8 cellular contexts compared by ENCODE assay signal in genomic region chr18:70288171-70288850, GRCh38. TPM values are rescaled to one million over a fixed set of nuclear protein-coding genes. Genes with fewer than 3 reads are reported as not detected.
DNase-seq lines count a peak whose midpoint lies in the region; ATAC-seq and TF ChIP-seq lines count a peak whose summit lies in the region.

No MANE protein-coding gene starts in this region.

- peak overlapping the region; percentile 66 for H3K4me3 ChIP-seq in AG09309 (ENCODE audit: control insufficient read depth, low read depth, low read length)
- H3K4me3 ChIP-seq in esophagus squamous epithelium, result peak overlapping the region; percentile 68 to 89 (median 84)

- DNase-seq in AG09309 (ENCODE audit: low read depth) (no peak), SW480 (ENCODE audit: low spot score) (peak; percentile 13), esophagus squamous epithelium (lab: John Stamatoyannopoulos, UW) (no peak), natural killer cell (no peak), NCI-H446 treated with DMSO at 0.1 percent for 48 hours (lab: John Stamatoyannopoulos, UW) (no peak), SHP77 treated with DMSO at 0.1 percent for 48 hours (lab: John Stamatoyannopoulos, UW) (no peak)

- ATAC-seq in GM18505 (IDR thresholded peaks at IDR 0.05; ENCODE audit: unreplicated experiment), result peak; percentile 32
- peak; percentile 17 for ATAC-seq in HG02938 (IDR thresholded peaks at IDR 0.05; ENCODE audit: unreplicated experiment)
- peak in 2 of 3 donors; percentile 5 to 11 for ATAC-seq in natural killer cell

- intact Hi-C loops in esophagus squamous epithelium (cut with DNase I) (no loop called here), natural killer cell (cut with micrococcal nuclease) (no loop called here)

- peak overlapping the region; percentile 81 to 96 (median 94) for H3K27ac ChIP-seq in esophagus squamous epithelium

- H3K27ac Mint-ChIP-seq in natural killer cell, result peak overlapping the region in 1 of 2 donors; percentile 11

- H3K9me3 Mint-ChIP-seq in natural killer cell, result no peaks in the 10 kb centered on the region

- no peaks in the 10 kb centered on the region for H3K9me3 ChIP-seq in esophagus squamous epithelium

- 6 to 14% methylated on average over 8 to 12 of the region's 50 CpGs for WGBS in esophagus squamous epithelium, 2 donors

- H3K4me1 ChIP-seq in esophagus squamous epithelium, result peaks cover 0 to 41% (median 26%) of the 10 kb centered on the region in 3 donors

- no peaks in the 10 kb centered on the region for H3K36me3 Mint-ChIP-seq in natural killer cell

- H3K27me3 Mint-ChIP-seq in natural killer cell (ENCODE audit: low read depth in 2 of 2), result peaks cover 0 to 9% of the 10 kb centered on the region in 2 donors

- peaks cover 18 to 33% of the 10 kb centered on the region in 2 donors for H3K4me1 Mint-ChIP-seq in natural killer cell

- TF ChIP-seq CTCF in AG09309 (IDR thresholded peaks at IDR 0.05; ENCODE audit: control insufficient read depth, insufficient read depth, low read depth, low read length, missing control alignments) (no peak), esophagus squamous epithelium (IDR thresholded peaks at IDR 0.05) (no peak), natural killer cell (IDR thresholded peaks at IDR 0.05) (no peak)

- no peaks in the 10 kb centered on the region for H3K36me3 ChIP-seq in esophagus squamous epithelium

- H3K4me3 Mint-ChIP-seq in natural killer cell, result peak overlapping the region; percentile 86

- H3K27me3 ChIP-seq in esophagus squamous epithelium, result no peaks in the 10 kb centered on the region

- TF ChIP-seq POLR2A in GM18505 (IDR thresholded peaks at IDR 0.05; ENCODE audit: borderline replicate concordance, extremely low read depth, insufficient read depth, insufficient read length), result no peak
- TF ChIP-seq POLR2A in esophagus squamous epithelium (IDR thresholded peaks at IDR 0.05), result no peak

RNA-seq across cellular contexts. Expression of gene SOCS6, which starts 0.5 kb away (rescaled TPM):
- total RNA-seq in esophagus squamous epithelium (10 to 100 TPM; 18.8 to 23.2 (median 19.9) TPM), natural killer cell (1 to 10 TPM; 2.5 to 8.1 (median 4.7) TPM)
